11 cellular contexts compared by ENCODE assay signal in genomic region chr10:48804740-48805182, GRCh38.
A peak's percentile ranks its signal among the peaks of the same experiment; 100 is the strongest.
DNase-seq lines count a peak whose midpoint lies in the region; ATAC-seq lines count a peak whose summit lies in the region.
"Had no signal": no experiment of that assay in that cellular context is flagged by ENCODE, and none has a peak within 500 bp of the region (broad histone marks: within the 10 kb centered on the region; RNA-seq: fewer than 3 reads in every experiment).

No MANE protein-coding gene starts in this region.

- intact Hi-C loops in naive thymus-derived CD4-positive, alpha-beta T cell (cut with micrococcal nuclease) = loop anchor here (5.0 to 10.0 kb wide), 4 partner anchors 380 to 1820 kb away; partner anchors contain the start of genes ERCC6 (in 1 of the 2), MAPK8 (in 1 of the 2), SGMS1 (in 1 of the 2) and TMEM273 (in 1 of the 2)
- intact Hi-C loops in aorta (cut with DNase I) = no loop called here

- DNase-seq in DMS 273 (lab: John Stamatoyannopoulos, UW; ENCODE audit: unreplicated experiment) = peak; percentile 3
- DNase-seq in DMS 273 treated with DMSO at 0.1 percent for 48 hours (lab: John Stamatoyannopoulos, UW) = no peak
- DNase-seq in SK-N-MC (ENCODE audit: low read depth, low spot score) = peak; percentile 3
- DNase-seq in naive thymus-derived CD4-positive, alpha-beta T cell = peak in 4 of 9 donors; percentile 8 to 27 (median 20)
- no peak for DNase-seq in aorta

- CTCF ChIA-PET in naive thymus-derived CD4-positive, alpha-beta T cell (lab: Charles Lee) = no interaction called here

- peak overlapping the region; percentile 46 to 81 (median 71) for H3K4me3 Mint-ChIP-seq in naive thymus-derived CD4-positive, alpha-beta T cell

- no peak overlapping the region for H3K27ac ChIP-seq in SK-N-MC
- H3K27ac ChIP-seq in naive thymus-derived CD4-positive, alpha-beta T cell (ENCODE audit: low read depth, low read length) = peak overlapping the region; percentile 20
- no peak overlapping the region for H3K27ac ChIP-seq in aorta (ENCODE audit: low read depth in 1 of 2, low read length in 2 of 2)
- H3K27ac ChIP-seq: 22Rv1, suprapubic skin had no signal

- H3K4me1 ChIP-seq in naive thymus-derived CD4-positive, alpha-beta T cell (ENCODE audit: control insufficient read depth in 2 of 2, insufficient read depth in 2 of 2, low read length in 2 of 2) = peaks cover 0 to 72% of the 10 kb centered on the region in 2 donors
- no peaks in the 10 kb centered on the region for H3K4me1 ChIP-seq in aorta (ENCODE audit: control insufficient read depth in 1 of 2, insufficient read depth in 2 of 2, low read length in 2 of 2)

- peaks cover 0 to 10% (median 0%) of the 10 kb centered on the region in 5 donors for H3K36me3 Mint-ChIP-seq in naive thymus-derived CD4-positive, alpha-beta T cell

- 32 to 34% methylated on average over 7 of the region's 7 CpGs for WGBS in aorta, 2 donors

- H3K9me3 ChIP-seq in SK-N-MC (ENCODE audit: low read depth, low read length) (no peaks in the 10 kb centered on the region), aorta (ENCODE audit: control insufficient read depth, low read length) (no peaks in the 10 kb centered on the region)
- no peaks in the 10 kb centered on the region for H3K9me3 ChIP-seq in naive thymus-derived CD4-positive, alpha-beta T cell (ENCODE audit: control insufficient read depth in 2 of 3, low read length in 3 of 3)
- H3K9me3 ChIP-seq: ascending aorta, suprapubic skin had no signal

- H3K9me3 Mint-ChIP-seq in naive thymus-derived CD4-positive, alpha-beta T cell = peaks cover 0 to 7% (median 5%) of the 10 kb centered on the region in 11 donors

- no peak overlapping the region for H3K9ac ChIP-seq in SK-N-MC (ENCODE audit: insufficient read length)

- ATAC-seq in HG02610 (IDR thresholded peaks at IDR 0.05; ENCODE audit: unreplicated experiment) (peak; percentile 40), GM21367 (IDR thresholded peaks at IDR 0.05; ENCODE audit: unreplicated experiment) (no peak), aorta (ENCODE audit: low FRiP score) (no peak), HG02852 (IDR thresholded peaks at IDR 0.05; ENCODE audit: unreplicated experiment) (no peak)
- peak; percentile 30 for ATAC-seq in naive thymus-derived CD4-positive, alpha-beta T cell

- H3K27me3 Mint-ChIP-seq in naive thymus-derived CD4-positive, alpha-beta T cell = peaks cover 0 to 6% (median 0%) of the 10 kb centered on the region in 5 donors

- peak overlapping the region; percentile 53 to 90 (median 84) for H3K27ac Mint-ChIP-seq in naive thymus-derived CD4-positive, alpha-beta T cell

- POLR2A ChIA-PET in naive thymus-derived CD4-positive, alpha-beta T cell (lab: Charles Lee) = no interaction called here

- no peaks in the 10 kb centered on the region for H3K27me3 ChIP-seq in naive thymus-derived CD4-positive, alpha-beta T cell (ENCODE audit: control insufficient read depth in 2 of 2, insufficient read depth in 2 of 2, low read length in 2 of 2)
- H3K27me3 ChIP-seq in aorta (ENCODE audit: control insufficient read depth in 1 of 2, insufficient read depth in 2 of 2, low read length in 1 of 2) = no peaks in the 10 kb centered on the region
- H3K27me3 ChIP-seq: ascending aorta, suprapubic skin had no signal

- H3K4me1 Mint-ChIP-seq in naive thymus-derived CD4-positive, alpha-beta T cell = peaks cover 19 to 79% (median 71%) of the 10 kb centered on the region in 7 donors

- no peaks in the 10 kb centered on the region for H3K36me3 ChIP-seq in SK-N-MC (ENCODE audit: insufficient read depth, low read length)
- no peaks in the 10 kb centered on the region for H3K36me3 ChIP-seq in naive thymus-derived CD4-positive, alpha-beta T cell (ENCODE audit: control insufficient read depth in 2 of 3, insufficient read depth in 3 of 3, low read length in 3 of 3)
- H3K36me3 ChIP-seq in aorta (ENCODE audit: control insufficient read depth in 1 of 2, insufficient read depth in 2 of 2, low read length in 1 of 2) = no peaks in the 10 kb centered on the region
- H3K36me3 ChIP-seq: ascending aorta, suprapubic skin had no signal

- H3K4me3 ChIP-seq in SK-N-MC (no peak overlapping the region), aorta (ENCODE audit: low read length in 2 of 2) (no peak overlapping the region)
- H3K4me3 ChIP-seq in naive thymus-derived CD4-positive, alpha-beta T cell (ENCODE audit: low read length) = no peak overlapping the region
- H3K4me3 ChIP-seq: ascending aorta, suprapubic skin had no signal

Comparison
In these comparisons a context has a peak if more than half of its experiments do, and no peak if none do; other contexts are left out.
1. DNase-seq: peak in DMS 273 (single experiment) and SK-N-MC (single experiment); none in DMS 273 treated with DMSO at 0.1 percent for 48 hours (single experiment) and aorta (0 of 2).
2. ATAC-seq: peak in HG02610 (single experiment) and naive thymus-derived CD4-positive, alpha-beta T cell (single experiment); none in GM21367 (single experiment), aorta (single experiment) and HG02852 (single experiment).
3. intact Hi-C loops: an anchor here in naive thymus-derived CD4-positive, alpha-beta T cell (5.0 to 10.0 kb wide); none called in aorta.